1 cellular context compared by ENCODE assay signal in genomic region chr5:151023047-151023615, GRCh38.
TF ChIP-seq lines count a peak whose summit lies in the region.

No MANE protein-coding gene starts in this region.

TF ChIP-seq in K562, 482 proteins besides CTCF, POLR2A, EP300 and RAD21 (continued from another document):
- peak; percentile 65; the same call in 1 of the 2 replicates for TF ChIP-seq ZBTB2 (IDR thresholded peaks at IDR 0.05)
- TF ChIP-seq KAT7 (CRISPR knock-in tag; IDR thresholded peaks at IDR 0.05; ENCODE audit: borderline replicate concordance), result no peak
- no peak for TF ChIP-seq STAT5B (CRISPR knock-in tag; IDR thresholded peaks at IDR 0.05)
- TF ChIP-seq POLR2AphosphoS2 (IDR thresholded peaks at IDR 0.05; ENCODE audit: low read length), result no peak
- TF ChIP-seq NR4A1 (CRISPR knock-in tag; IDR thresholded peaks at IDR 0.05), result no peak
- peak; percentile 88 for TF ChIP-seq NR4A1 (tag; IDR thresholded peaks at IDR 0.05)
- TF ChIP-seq MCM7 (IDR thresholded peaks at IDR 0.05), result no peak
- TF ChIP-seq ARNT (IDR thresholded peaks at IDR 0.05), result no peak
- peak; percentile 71 for TF ChIP-seq CBFA2T2 (conservative IDR thresholded peaks at IDR 0.05)
- TF ChIP-seq ZSCAN29 (IDR thresholded peaks at IDR 0.05), result no peak
- peak; percentile 21; the same call in 1 of the 2 replicates for TF ChIP-seq ZNF316 (IDR thresholded peaks at IDR 0.05)
- peak; percentile 72; the same call in 1 of the 2 replicates for TF ChIP-seq MYC (IDR thresholded peaks at IDR 0.05; ENCODE audit: low read depth, low read length)
- no peak; the same call in 1 of the 2 replicates for TF ChIP-seq MYC (CRISPR knock-in tag; IDR thresholded peaks at IDR 0.05; ENCODE audit: borderline replicate concordance, low read depth)
- TF ChIP-seq CXXC5 (CRISPR knock-in tag; IDR thresholded peaks at IDR 0.05), result peak; percentile 52; the same call in 1 of the 2 replicates
- TF ChIP-seq SRSF3 (IDR thresholded peaks at IDR 0.05; ENCODE audit: insufficient read depth, low read length), result no peak
- TF ChIP-seq BHLHE40 (IDR thresholded peaks at IDR 0.05; ENCODE audit: low read length), result peak; percentile 74
- no peak for TF ChIP-seq ESRRB (CRISPR knock-in tag; IDR thresholded peaks at IDR 0.05; ENCODE audit: borderline replicate concordance)
- peak; percentile 73; the same call in 1 of the 2 replicates for TF ChIP-seq DMBX1 (CRISPR knock-in tag; IDR thresholded peaks at IDR 0.05; ENCODE audit: borderline replicate concordance)
TF ChIP-seq in K562: peak in this region for 74.
